ENCODE assay signal across 8 cellular contexts in genomic region chr3:141875374-141875892, GRCh38. TPM values are rescaled to one million over a fixed set of nuclear protein-coding genes. Genes with fewer than 3 reads are reported as not detected.
A peak's percentile ranks its signal among the peaks of the same experiment; 100 is the strongest.
DNase-seq lines count a peak whose midpoint lies in the region; ATAC-seq, FAIRE-seq and TF ChIP-seq lines count a peak whose summit lies in the region.

No MANE protein-coding gene starts in this region.

- H3K36me3 ChIP-seq in HCT116 (ENCODE audit: control insufficient read depth in 1 of 2, insufficient read depth in 2 of 2, low read length in 2 of 2) (no peaks in the 10 kb centered on the region), neuron (ENCODE audit: insufficient read depth, low read length) (peaks cover 3% of the 10 kb centered on the region), subcutaneous abdominal adipose tissue (ENCODE audit: control insufficient read depth in 5 of 5, insufficient read depth in 5 of 5, low read length in 5 of 5) (no peaks in the 10 kb centered on the region)

- peak; percentile 77 to 89 (median 80) for TF ChIP-seq CTCF in HCT116 (IDR thresholded peaks at IDR 0.05 in 2 of 3, conservative IDR thresholded peaks at IDR 0.05 in 1 of 3; ENCODE audit: borderline replicate concordance in 1 of 3, insufficient read depth in 1 of 3, low read depth in 2 of 3, low read length in 2 of 3)

- H3K4me2 ChIP-seq in HCT116 (ENCODE audit: low read length): peak overlapping the region; percentile 100

- H3K4me3 ChIP-seq in HCT116 (replicated peaks in 1 of 2; ENCODE audit: low read depth in 1 of 2, low read length in 2 of 2): peak overlapping the region; percentile 67 to 96
- H3K4me3 ChIP-seq in neuron (ENCODE audit: low read length): peak overlapping the region; percentile 98
- H3K4me3 ChIP-seq in subcutaneous abdominal adipose tissue (ENCODE audit: low read depth in 1 of 5, low read length in 5 of 5): peak overlapping the region; percentile 79 to 90 (median 85)

- CTCF ChIA-PET in HCT116 (lab: Charles Lee): interaction anchor here (0.8 to 1.3 kb wide), 8 partner anchors 9 to 136 kb away, joined by 3 to 9 read pairs (median 4); partner anchors contain the start of gene RNF7

- intact Hi-C loops in HCT116 (cut with micrococcal nuclease): loop anchor here (1.0 to 5.0 kb wide), 2 partner anchors 137 to 508 kb away; partner anchors contain the start of genes RNF7 and ZBTB38

- peaks cover 10% of the 10 kb centered on the region; the same call in 1 of the 2 replicates for H4K20me1 ChIP-seq in HCT116 (ENCODE audit: insufficient read depth)

- H3K27ac ChIP-seq in HCT116 (ENCODE audit: low read depth, low read length) (peak overlapping the region; percentile 91), subcutaneous abdominal adipose tissue (ENCODE audit: low read depth, low read length) (peak overlapping the region; percentile 90)

- H3K4me1 ChIP-seq in HCT116 (ENCODE audit: control insufficient read depth in 1 of 2, insufficient read depth in 2 of 2, low read length in 2 of 2): peaks cover 12 to 28% of the 10 kb centered on the region in 2 experiments
- H3K4me1 ChIP-seq in neuron (ENCODE audit: insufficient read depth, low read length): peaks cover 14% of the 10 kb centered on the region
- peaks cover 0 to 25% (median 25%) of the 10 kb centered on the region in 5 donors for H3K4me1 ChIP-seq in subcutaneous abdominal adipose tissue (ENCODE audit: control insufficient read depth in 5 of 5, insufficient read depth in 5 of 5, low read length in 5 of 5)

- RAD21 ChIA-PET in HCT116 (lab: Charles Lee; ENCODE audit: low non-redundant PET in 1 of 2, low total read pairs in 2 of 2, uncharacterized antibody in 2 of 2, unreplicated experiment in 2 of 2): interaction anchor here in 1 of 2 experiments (0.6 kb wide), 1 partner anchor 137 kb away, joined by 3 read pairs; no protein-coding TSS in a partner anchor

- H3K9me2 ChIP-seq in HCT116 (ENCODE audit: insufficient read depth): no peaks in the 10 kb centered on the region

- peak; percentile 80 for ATAC-seq in HCT116

- H3K79me2 ChIP-seq in HCT116 (ENCODE audit: insufficient read depth, low read length): peaks cover 40% of the 10 kb centered on the region

- in situ Hi-C loops in SK-MEL-5 (cut with HindIII; ENCODE audit: low pct_unique_long_range_greater_than_20kb, low sequenced_read_pairs): loop anchor here (25.0 kb wide), 1 partner anchor 88 kb away; no protein-coding TSS in a partner anchor

- H3K9me3 ChIP-seq in HCT116 (ENCODE audit: control insufficient read depth in 1 of 2, insufficient read depth in 1 of 2, low read depth in 1 of 2, low read length in 2 of 2) (no peaks in the 10 kb centered on the region), neuron (ENCODE audit: low read length) (no peaks in the 10 kb centered on the region), subcutaneous abdominal adipose tissue (ENCODE audit: control insufficient read depth in 5 of 5, low read length in 5 of 5) (no peaks in the 10 kb centered on the region)

- FAIRE-seq in frontal cortex (lab: Jason Lieb, UNC): no peak

- DNase-seq in Daoy (ENCODE audit: low read depth) (peak; percentile 90), HCT116 (ENCODE audit: low read depth, low spot score) (peak; percentile 69), MV-4-11 (lab: John Stamatoyannopoulos, UW) (peak; percentile 66), SK-MEL-5 (ENCODE audit: low read depth, low spot score) (peak; percentile 86), frontal cortex (ENCODE audit: low spot score in 2 of 2) (peak; percentile 77 to 78)
- peak; percentile 87 for DNase-seq in activated naive CD4-positive, alpha-beta T cell treated with Interleukin-2 at 50 U/mL for 16 hours

- POLR2A ChIA-PET in HCT116 (lab: Charles Lee): interaction anchor here (0.8 to 1.4 kb wide), 5 partner anchors 9 to 61 kb away, joined by 3 to 5 read pairs (median 4); no protein-coding TSS in a partner anchor

- H3K27me3 ChIP-seq in HCT116 (ENCODE audit: insufficient read depth, low read length) (no peaks in the 10 kb centered on the region), neuron (ENCODE audit: insufficient read depth, low read length) (no peaks in the 10 kb centered on the region), subcutaneous abdominal adipose tissue (ENCODE audit: control insufficient read depth in 5 of 5, insufficient read depth in 4 of 5, low read length in 5 of 5) (no peaks in the 10 kb centered on the region)

- H3K9ac ChIP-seq in HCT116 (ENCODE audit: low read length) (peak overlapping the region; percentile 75), subcutaneous abdominal adipose tissue (ENCODE audit: low read length in 5 of 5) (peak overlapping the region; percentile 59 to 92 (median 86))

- BruUV-seq in HCT116 (replicated peaks; lab: Mats Ljungman, UMichigan): no TSS peak

- TF ChIP-seq RAD21 in HCT116 (IDR thresholded peaks at IDR 0.05; ENCODE audit: low read depth): peak; percentile 67

- peak overlapping the region; percentile 96 for H2AFZ ChIP-seq in HCT116 (ENCODE audit: low read depth, low read length, poor library complexity, severe bottlenecking)
- H2AFZ ChIP-seq in neuron (ENCODE audit: low read depth, low read length): peak overlapping the region; percentile 84

- TF ChIP-seq POLR2A in HCT116 (IDR thresholded peaks at IDR 0.05; ENCODE audit: borderline replicate concordance, extremely low read depth, insufficient read depth, insufficient read length): no peak

TF ChIP-seq in HCT116, 20 proteins besides CTCF, POLR2A, EP300 and RAD21:
- peak; percentile 36; the same call in 1 of the 2 replicates for TF ChIP-seq SIN3A (IDR thresholded peaks at IDR 0.05; ENCODE audit: low read depth)
- no peak for TF ChIP-seq EZH2phosphoT487 (IDR thresholded peaks at IDR 0.05; ENCODE audit: borderline replicate concordance)
- TF ChIP-seq ZFX (IDR thresholded peaks at IDR 0.05): no peak
- 0 out of 2 replicates have a peak, but pooled peaks have one; percentile 40 for TF ChIP-seq CBX3 (IDR thresholded peaks at IDR 0.05; ENCODE audit: low read depth)
- TF ChIP-seq ELF1 (IDR thresholded peaks at IDR 0.05; ENCODE audit: borderline replicate concordance, low read depth): no peak
- no peak for TF ChIP-seq ZNF274 (IDR thresholded peaks at IDR 0.05; ENCODE audit: low read depth, low read length)
- TF ChIP-seq FOSL1 (IDR thresholded peaks at IDR 0.05; ENCODE audit: low read depth): no peak
- TF ChIP-seq SRF (IDR thresholded peaks at IDR 0.05; ENCODE audit: low read depth): no peak
- no peak for TF ChIP-seq REST (IDR thresholded peaks at IDR 0.05; ENCODE audit: low read depth)
- TF ChIP-seq EGR1 (IDR thresholded peaks at IDR 0.05; ENCODE audit: low read depth): peak; percentile 26; the same call in 1 of the 2 replicates
- peak; percentile 28 for TF ChIP-seq YY1 (IDR thresholded peaks at IDR 0.05; ENCODE audit: extremely low read depth, insufficient replicate concordance, low read depth, low read length)
- peak; percentile 86 for TF ChIP-seq TCF7L2 (IDR thresholded peaks at IDR 0.05; ENCODE audit: borderline replicate concordance, extremely low read depth, insufficient read depth, insufficient read length)
- no peak for TF ChIP-seq JUND (IDR thresholded peaks at IDR 0.05)
- TF ChIP-seq SP1 (IDR thresholded peaks at IDR 0.05; ENCODE audit: low read depth): no peak

RNA-seq across cellular contexts. Expression of gene ATP1B3, which starts 1.0 kb away (rescaled TPM):
- 40.6 and 45.8 TPM in 2 replicates for total RNA-seq in Daoy (2014; rRNA removed; shearing (Covaris generic))
- 147 TPM for total RNA-seq in HCT116 (2021; ENCODE audit: unreplicated experiment)
- polyA plus RNA-seq in HCT116 (2012): 140 and 146 TPM in 2 replicates
- 80.7 and 81.6 TPM in 2 replicates for total RNA-seq in SK-MEL-5 (2014; rRNA removed; shearing (Covaris generic))
- polyA plus RNA-seq in SK-MEL-5 (2015; cell fraction: cytosol; rRNA removed): 184 and 218 TPM in 2 replicates
- 72.3 and 88.0 TPM in 2 replicates for polyA plus RNA-seq in SK-MEL-5 (2015; cell fraction: nucleus; rRNA removed)
- 43.6 TPM for total RNA-seq in frontal cortex

Comparison
In these comparisons a context has a peak if more than half of its experiments do, and no peak if none do; other contexts are left out.
1. Peak in every context shown above with its lines: DNase-seq, ATAC-seq, H3K4me3 ChIP-seq and H3K27ac ChIP-seq.